8 cellular contexts compared by ENCODE assay signal in the genomic region with DNA sequence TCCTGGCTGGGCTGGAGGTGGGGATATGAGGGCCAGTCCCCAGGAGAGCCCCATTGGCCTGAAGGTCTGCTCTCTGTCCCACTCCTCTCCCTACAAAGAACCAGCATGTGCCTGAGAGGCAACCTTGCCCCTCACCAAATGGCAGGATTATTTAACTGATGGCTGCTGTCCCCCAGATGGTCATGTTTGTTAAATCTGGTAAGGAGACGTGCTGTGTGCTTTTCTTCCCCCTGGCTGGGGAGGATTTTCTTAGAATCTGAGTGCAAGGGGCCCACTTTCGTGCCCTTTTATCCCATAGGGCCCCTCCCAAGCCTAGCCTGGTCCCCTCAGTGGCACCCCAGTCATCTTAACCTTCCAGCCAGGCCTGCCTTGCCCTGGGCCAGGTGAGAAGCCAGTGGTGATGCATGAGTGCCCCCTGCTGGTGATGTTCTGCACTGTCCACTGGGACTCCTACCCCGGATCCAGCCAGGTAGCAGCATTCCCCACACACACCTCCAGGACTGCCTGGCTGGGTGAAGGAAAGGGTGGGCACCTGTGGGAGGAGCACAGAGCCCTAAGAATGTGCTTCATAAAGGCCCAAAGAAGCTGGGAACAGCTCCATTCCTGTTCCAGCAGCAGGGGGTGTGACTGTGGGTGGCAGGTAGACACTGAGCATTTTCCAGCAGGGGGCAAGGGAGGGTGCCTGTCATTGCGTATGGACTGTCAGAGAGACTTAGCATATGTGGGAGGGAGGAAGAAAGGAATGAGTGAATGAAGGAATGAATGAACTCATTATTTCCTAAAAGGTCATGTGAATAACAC. TPM values are rescaled to one million over a fixed set of nuclear protein-coding genes. Genes with fewer than 3 reads are reported as not detected.
DNase-seq lines count a peak whose midpoint lies in the region; ATAC-seq lines count a peak whose summit lies in the region.

No MANE protein-coding gene starts in this region.

- ATAC-seq in activated CD4-positive, CD25-positive, alpha-beta regulatory T cell treated with anti-CD3 and anti-CD28 coated beads, Interleukin-2, amount 50 U/mL, for 24 hours = peak; percentile 95 to 96
- ATAC-seq in left lobe of liver = peak; percentile 96

- DNase-seq in NCI-H82 (lab: John Stamatoyannopoulos, UW) (peak; percentile 80), NCI-H82 treated with DMSO at 0.1 percent for 48 hours (lab: John Stamatoyannopoulos, UW; ENCODE audit: unreplicated experiment) (no peak), NCI-H128 (lab: John Stamatoyannopoulos, UW; ENCODE audit: unreplicated experiment) (peak; percentile 11), left lobe of liver (ENCODE audit: low spot score) (peak; percentile 80), GF-D8 (lab: John Stamatoyannopoulos, UW) (no peak)
- DNase-seq in central memory CD4-positive, alpha-beta T cell = peak; percentile 70
- DNase-seq in stimulated activated CD4-positive, alpha-beta T cell treated with anti-CD3 and anti-CD28 coated beads, TNF-alpha, amount 100 ng/mL, for 24 hours (ENCODE audit: low read depth in 3 of 3) = peak; percentile 75 to 84 (median 82)

RNA-seq across cellular contexts. Expression of a gene that starts 28.9 kb away (rescaled TPM):
- total RNA-seq in left lobe of liver = 8.0 TPM

RNA-seq across cellular contexts. Expression of a gene that starts 30.0 kb away (rescaled TPM):
- 0.23 TPM for total RNA-seq in left lobe of liver

Comparison
In these comparisons a context has a peak if more than half of its experiments do, and no peak if none do; other contexts are left out.
1. DNase-seq: peak in NCI-H82 (single experiment), NCI-H128 (single experiment), central memory CD4-positive, alpha-beta T cell (single experiment), left lobe of liver (single experiment) and stimulated activated CD4-positive, alpha-beta T cell treated with anti-CD3 and anti-CD28 coated beads, TNF-alpha, amount 100 ng/mL, for 24 hours (3 of 3); none in NCI-H82 treated with DMSO at 0.1 percent for 48 hours (single experiment) and GF-D8 (single experiment).